ENCODE assay signal across 16 cellular contexts in genomic region chr4:118975487-118976192, GRCh38.
DNase-seq lines count a peak whose midpoint lies in the region; ATAC-seq and TF ChIP-seq lines count a peak whose summit lies in the region.
"Had no signal": no experiment of that assay in that cellular context is flagged by ENCODE, and none has a peak within 500 bp of the region (broad histone marks: within the 10 kb centered on the region; RNA-seq: fewer than 3 reads in every experiment).

No MANE protein-coding gene starts in this region.

- no peak overlapping the region for H3K18ac ChIP-seq in IMR-90 (ENCODE audit: low read depth, low read length)

- no peak overlapping the region for H4K91ac ChIP-seq in IMR-90 (ENCODE audit: insufficient read depth, low read depth, low read length)

- TF ChIP-seq EP300 in gastroesophageal sphincter (IDR thresholded peaks at IDR 0.05): no peak

- H3K9ac ChIP-seq in IMR-90 (ENCODE audit: low read depth, low read length) (no peak overlapping the region), stomach smooth muscle (ENCODE audit: low read length in 2 of 2) (peak overlapping the region in 1 of 2 donors; percentile 13)
- H3K9ac ChIP-seq: KMS-11 had no signal

- no peaks in the 10 kb centered on the region for H3K9me1 ChIP-seq in IMR-90 (ENCODE audit: insufficient read depth, low read length)

- no peak overlapping the region for H2BK120ac ChIP-seq in IMR-90 (ENCODE audit: low read depth, low read length)

- no peak overlapping the region for H4K8ac ChIP-seq in IMR-90 (ENCODE audit: low read depth in 2 of 2, low read length in 2 of 2)

- TF ChIP-seq RAD21 in IMR-90 (IDR thresholded peaks at IDR 0.05; ENCODE audit: low read length): no peak

- H3K27me3 ChIP-seq in IMR-90 (ENCODE audit: control insufficient read depth, insufficient read depth, low read length) (no peaks in the 10 kb centered on the region), gastroesophageal sphincter (no peaks in the 10 kb centered on the region), psoas muscle (ENCODE audit: insufficient read depth in 3 of 3, low read length in 2 of 3) (no peaks in the 10 kb centered on the region), stomach smooth muscle (ENCODE audit: control insufficient read depth in 1 of 2, insufficient read depth in 2 of 2, low read length in 2 of 2) (no peaks in the 10 kb centered on the region)

- CTCF ChIA-PET in IMR-90 (lab: Yijun Ruan, JAX): no interaction called here

- dilution Hi-C loops in IMR-90 (cut with HindIII; ENCODE audit: low sequenced_read_pairs, unreplicated experiment): loop anchor here (10.0 kb wide), 1 partner anchor 319 kb away; no protein-coding TSS in a partner anchor

- no peak overlapping the region for H3K14ac ChIP-seq in IMR-90 (replicated peaks; ENCODE audit: low read depth, low read length)

- H3K27ac ChIP-seq in IMR-90 (ENCODE audit: insufficient read depth, low read length) (no peak overlapping the region), gastroesophageal sphincter (peak overlapping the region; percentile 73 to 91 (median 86)), psoas muscle (peak overlapping the region; percentile 95), stomach smooth muscle (ENCODE audit: low read length) (peak overlapping the region; percentile 56)
- H3K27ac ChIP-seq: KMS-11 had no signal

- H3K4ac ChIP-seq in IMR-90 (ENCODE audit: low read depth, low read length): 0 out of 2 replicates have a peak overlapping the region, but pooled peaks have one; percentile 18

- no peak for TF ChIP-seq CTCF in IMR-90 (conservative IDR thresholded peaks at IDR 0.05; ENCODE audit: low read depth, low read length)
- no peak for TF ChIP-seq CTCF in gastroesophageal sphincter (IDR thresholded peaks at IDR 0.05)
- no peak for TF ChIP-seq CTCF in psoas muscle (IDR thresholded peaks at IDR 0.05)

- no peak overlapping the region for H2AK5ac ChIP-seq in IMR-90 (ENCODE audit: low read depth, low read length)

- no peak overlapping the region for H2BK20ac ChIP-seq in IMR-90 (ENCODE audit: low read depth, low read length)

- H3K4me1 ChIP-seq in IMR-90 (ENCODE audit: control insufficient read depth, insufficient read depth, low read length) (peaks cover 2% of the 10 kb centered on the region), gastroesophageal sphincter (peaks cover 15 to 96% (median 38%) of the 10 kb centered on the region in 3 donors), psoas muscle (peaks cover 45% of the 10 kb centered on the region), stomach smooth muscle (ENCODE audit: control insufficient read depth, insufficient read depth, low read length) (peaks cover 29% of the 10 kb centered on the region)

- TF ChIP-seq POLR2A in IMR-90 (IDR thresholded peaks at IDR 0.05; ENCODE audit: low read depth, low read length): no peak
- no peak for TF ChIP-seq POLR2A in gastroesophageal sphincter (IDR thresholded peaks at IDR 0.05)

- H3K9me3 ChIP-seq in IMR-90 (ENCODE audit: control insufficient read depth, insufficient read depth, low read length): no peaks in the 10 kb centered on the region
- no peaks in the 10 kb centered on the region for H3K9me3 ChIP-seq in gastroesophageal sphincter
- H3K9me3 ChIP-seq in psoas muscle: no peaks in the 10 kb centered on the region
- H3K9me3 ChIP-seq in stomach smooth muscle (ENCODE audit: control insufficient read depth in 2 of 2, low read length in 2 of 2): no peaks in the 10 kb centered on the region

- H3K56ac ChIP-seq in IMR-90 (ENCODE audit: extremely low read depth, insufficient read depth, low read length): no peak overlapping the region

- POLR2A ChIA-PET in IMR-90 (lab: Charles Lee; ENCODE audit: unreplicated experiment): no interaction called here

- no peaks in the 10 kb centered on the region for H4K20me1 ChIP-seq in IMR-90 (ENCODE audit: insufficient read depth, low read length)

- no peak overlapping the region for H2BK5ac ChIP-seq in IMR-90 (ENCODE audit: low read depth, low read length, poor library complexity, severe bottlenecking)

- DNase-seq in IMR-90 (no peak), psoas muscle (no peak), NCI-H1092 treated with DMSO at 0.1 percent for 48 hours (lab: John Stamatoyannopoulos, UW) (no peak), occipital lobe (lab: John Stamatoyannopoulos, UW) (no peak)
- DNase-seq: ACHN, AML-193, DMS 273 treated with DMSO at 0.1 percent for 48 hours, GF-D8, GOT3, NCI-H1436 treated with DMSO at 0.1 percent for 48 hours, NCI-H2081, NCI-H774 had no signal

- H3K79me1 ChIP-seq in IMR-90 (ENCODE audit: low read depth in 1 of 2, low read length in 2 of 2): no peaks in the 10 kb centered on the region

- H2BK15ac ChIP-seq in IMR-90 (ENCODE audit: low read depth, low read length): no peak overlapping the region

- BruUV-seq in IMR-90 (replicated peaks; lab: Mats Ljungman, UMichigan): no TSS peak

- H3K36me3 ChIP-seq in IMR-90 (ENCODE audit: control insufficient read depth, insufficient read depth, low read length) (no peaks in the 10 kb centered on the region), gastroesophageal sphincter (no peaks in the 10 kb centered on the region), psoas muscle (ENCODE audit: insufficient read depth in 1 of 2, low read depth in 1 of 2) (no peaks in the 10 kb centered on the region), stomach smooth muscle (ENCODE audit: control insufficient read depth in 2 of 2, insufficient read depth in 2 of 2, low read length in 2 of 2) (peaks cover 0 to 3% of the 10 kb centered on the region in 2 donors)

- intact Hi-C loops in IMR-90 (cut with micrococcal nuclease): no loop called here
- intact Hi-C loops in psoas muscle (cut with DNase I): no loop called here

- no peak overlapping the region for H3K4me2 ChIP-seq in IMR-90 (ENCODE audit: low read depth, low read length)
- H3K4me2 ChIP-seq: KMS-11 had no signal

- H3K4me3 ChIP-seq in IMR-90 (ENCODE audit: insufficient read depth, low read depth, low read length) (no peak overlapping the region), gastroesophageal sphincter (no peak overlapping the region), psoas muscle (peak overlapping the region; percentile 59), stomach smooth muscle (ENCODE audit: low read length in 2 of 2) (peak overlapping the region in 1 of 2 donors; percentile 34)

- ATAC-seq in IMR-90 (ENCODE audit: low read depth) (peak; percentile 10; the same call in 1 of the 2 replicates), gastroesophageal sphincter (no peak), psoas muscle (peak; percentile 87 to 93 (median 88)), HG02763 (IDR thresholded peaks at IDR 0.05; ENCODE audit: unreplicated experiment) (no peak)

- in situ Hi-C loops in IMR-90 (cut with MboI; ENCODE audit: low sequenced_read_pairs): loop anchor here (10.0 kb wide), 1 partner anchor 231 kb away; no protein-coding TSS in a partner anchor

- H2AFZ ChIP-seq in IMR-90 (replicated peaks; ENCODE audit: low read length, poor library complexity): no peak overlapping the region

- H4K5ac ChIP-seq in IMR-90 (ENCODE audit: low read depth, low read length): no peak overlapping the region

- H2AK9ac ChIP-seq in IMR-90 (replicated peaks; ENCODE audit: low read depth, low read length, poor library complexity): no peak overlapping the region

- no peak overlapping the region for H3K23ac ChIP-seq in IMR-90 (ENCODE audit: low read depth, low read length)

- WGBS in IMR-90 (ENCODE audit: extremely low coverage in 2 of 2, insufficient read length in 1 of 2), 2 experiments: 100% methylated on average over 5 of the region's 7 CpGs; no CpG with 5 or more reads in 1 of the 2 experiments
- WGBS in gastroesophageal sphincter (ENCODE audit: low coverage in 1 of 2), 2 donors: 77 to 78% methylated on average over 5 of the region's 7 CpGs
- 41 to 70% (median 41%) methylated on average over 7 of the region's 7 CpGs for WGBS in psoas muscle, 3 donors

TF ChIP-seq in IMR-90, 13 proteins besides CTCF, POLR2A, EP300 and RAD21:
- TF ChIP-seq RFX5 (IDR thresholded peaks at IDR 0.05; ENCODE audit: low read depth, low read length): no peak
- no peak for TF ChIP-seq BHLHE40 (IDR thresholded peaks at IDR 0.05; ENCODE audit: low read depth, low read length)
- no peak for TF ChIP-seq ELK1 (IDR thresholded peaks at IDR 0.05; ENCODE audit: borderline replicate concordance, low read depth, low read length)
- no peak for TF ChIP-seq MXI1 (IDR thresholded peaks at IDR 0.05; ENCODE audit: borderline replicate concordance, low read depth, low read length)
- TF ChIP-seq CEBPB (IDR thresholded peaks at IDR 0.05; ENCODE audit: low read depth, low read length): no peak

Comparison
In these comparisons a context has a peak if more than half of its experiments do, and no peak if none do; other contexts are left out.
1. ATAC-seq: peak in IMR-90 (single experiment) and psoas muscle (4 of 4); none in gastroesophageal sphincter (single experiment) and HG02763 (single experiment).